In the genomic region with DNA sequence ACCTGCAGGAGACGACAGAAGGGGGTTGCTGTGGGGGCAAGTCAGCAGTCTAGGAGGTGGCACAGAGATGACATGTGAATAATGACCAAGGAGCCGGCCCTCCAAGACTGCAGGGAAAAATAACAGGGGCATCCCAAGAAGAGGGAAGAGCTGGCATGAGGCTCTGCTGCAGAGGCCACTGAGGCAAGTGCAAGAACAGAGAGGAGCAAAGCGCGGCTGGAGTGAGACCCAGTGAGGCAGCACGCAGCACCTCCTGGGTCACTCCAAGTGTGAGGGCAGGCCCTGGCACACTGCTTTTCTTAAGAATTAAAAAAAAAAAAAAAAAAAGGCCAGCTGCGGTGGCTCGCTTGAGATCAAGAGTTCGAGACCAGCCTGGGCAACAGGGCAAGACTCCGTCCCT, we compare ENCODE assay signal across 10 cellular contexts.
DNase-seq lines count a peak whose midpoint lies in the region; ATAC-seq and TF ChIP-seq lines count a peak whose summit lies in the region.
"Had no signal": no experiment of that assay in that cellular context is flagged by ENCODE, and none has a peak within 500 bp of the region (broad histone marks: within the 10 kb centered on the region; RNA-seq: fewer than 3 reads in every experiment).

No MANE protein-coding gene starts in this region.

- H3K4me1 Mint-ChIP-seq in T-cell, result peaks cover 82 to 95% (median 90%) of the 10 kb centered on the region in 3 donors
- H3K4me1 Mint-ChIP-seq in stimulated activated memory B cell treated with anti-CD40 and anti-IgM and Interleukin-4, amounts not matched to agents 10 μg/mL and 1 μg/mL and 100 μg/mL, for 72 hours, result peaks cover 84% of the 10 kb centered on the region

- peaks cover 5% of the 10 kb centered on the region for H3K36me3 Mint-ChIP-seq in T-cell
- H3K36me3 Mint-ChIP-seq in stimulated activated memory B cell treated with anti-CD40 and anti-IgM and Interleukin-4, amounts not matched to agents 10 μg/mL and 1 μg/mL and 100 μg/mL, for 72 hours, result peaks cover 9% of the 10 kb centered on the region

- H3F3A ChIP-seq in DOHH2 (ENCODE audit: control insufficient read depth, insufficient read depth), result peaks cover 17% of the 10 kb centered on the region

- peak overlapping the region; percentile 88 to 98 for H3K27ac Mint-ChIP-seq in T-cell
- H3K27ac Mint-ChIP-seq in stimulated activated memory B cell treated with anti-CD40 and anti-IgM and Interleukin-4, amounts not matched to agents 10 μg/mL and 1 μg/mL and 100 μg/mL, for 72 hours, result peak overlapping the region; percentile 95

- H3K4me1 ChIP-seq in DOHH2 (ENCODE audit: control insufficient read depth, low read length), result peaks cover 63% of the 10 kb centered on the region
- H3K4me1 ChIP-seq in esophagus squamous epithelium, result peaks cover 44 to 95% (median 60%) of the 10 kb centered on the region in 3 donors

- POLR2A ChIA-PET in T-cell (lab: Charles Lee), result no interaction called here

- peaks cover 75% of the 10 kb centered on the region for H3K79me2 ChIP-seq in DOHH2 (ENCODE audit: control insufficient read depth, low read length)

- DNase-seq in T-cell, result peak in 1 of 34 experiments; percentile 9
- no peak for DNase-seq in esophagus squamous epithelium (lab: John Stamatoyannopoulos, UW)
- no peak for DNase-seq in mucosa of gallbladder (ENCODE audit: low spot score)
- no peak for DNase-seq in occipital lobe (lab: John Stamatoyannopoulos, UW)
- no peak for DNase-seq in NCI-H1417 (lab: John Stamatoyannopoulos, UW)
- DNase-seq: MV-4-11, NCI-H69 had no signal

- H3K36me3 ChIP-seq in DOHH2 (ENCODE audit: control insufficient read depth, low read length) (no peaks in the 10 kb centered on the region), esophagus squamous epithelium (peaks cover 0 to 29% (median 5%) of the 10 kb centered on the region in 3 donors)

- H3K27me3 Mint-ChIP-seq in T-cell, result no peaks in the 10 kb centered on the region
- no peaks in the 10 kb centered on the region for H3K27me3 Mint-ChIP-seq in stimulated activated memory B cell treated with anti-CD40 and anti-IgM and Interleukin-4, amounts not matched to agents 10 μg/mL and 1 μg/mL and 100 μg/mL, for 72 hours

- H4K20me1 ChIP-seq in DOHH2 (ENCODE audit: control insufficient read depth, insufficient read depth, low read depth, low read length), result peaks cover 11% of the 10 kb centered on the region; the same call in 1 of the 2 replicates

- H3K27ac ChIP-seq in DOHH2 (ENCODE audit: low read depth, low read length) (peak overlapping the region; percentile 88), esophagus squamous epithelium (peak overlapping the region in 3 of 4 donors; percentile 70 to 89 (median 85))

- H3K27me3 ChIP-seq in DOHH2 (ENCODE audit: control insufficient read depth, low read length) (no peaks in the 10 kb centered on the region), esophagus squamous epithelium (no peaks in the 10 kb centered on the region)

- ATAC-seq in T-cell (replicated peaks in 1 of 4) (no peak), HG03565 (IDR thresholded peaks at IDR 0.05; ENCODE audit: unreplicated experiment) (no peak)
- ATAC-seq in stimulated activated memory B cell treated with anti-CD40 and anti-IgM and Interleukin-4, amounts not matched to agents 10 μg/mL and 1 μg/mL and 100 μg/mL, for 72 hours, result no peak

- H3K4me2 ChIP-seq in DOHH2 (ENCODE audit: low read length), result peak overlapping the region; percentile 87

- TF ChIP-seq POLR2A in esophagus squamous epithelium (IDR thresholded peaks at IDR 0.05), result no peak

- 79 to 85% methylated on average over 9 of the region's 9 CpGs for WGBS in esophagus squamous epithelium, 2 donors

- peak overlapping the region; percentile 62 for H3K4me3 ChIP-seq in DOHH2 (ENCODE audit: low read length)
- H3K4me3 ChIP-seq in esophagus squamous epithelium, result no peak overlapping the region

- no peaks in the 10 kb centered on the region for H3K9me3 Mint-ChIP-seq in T-cell
- no peaks in the 10 kb centered on the region for H3K9me3 Mint-ChIP-seq in stimulated activated memory B cell treated with anti-CD40 and anti-IgM and Interleukin-4, amounts not matched to agents 10 μg/mL and 1 μg/mL and 100 μg/mL, for 72 hours

- H3K9me2 ChIP-seq in DOHH2 (replicated peaks; ENCODE audit: control insufficient read depth, low read length), result no peaks in the 10 kb centered on the region

- CTCF ChIA-PET in T-cell (lab: Charles Lee), result interaction anchor here (0.6 to 0.9 kb wide), 5 partner anchors 13 to 270 kb away, joined by 3 to 6 read pairs (median 3); no protein-coding TSS in a partner anchor

- TF ChIP-seq CTCF in DOHH2 (IDR thresholded peaks at IDR 0.05; ENCODE audit: low read depth, low read length, poor library complexity, severe bottlenecking) (no peak), esophagus squamous epithelium (IDR thresholded peaks at IDR 0.05) (no peak)

- intact Hi-C loops in esophagus squamous epithelium (cut with DNase I), result loop anchor here (10.0 kb wide), 2 partner anchors 93 to 193 kb away; a partner anchor contains a TSS

- peak overlapping the region; percentile 74 to 87 (median 86) for H3K4me3 Mint-ChIP-seq in T-cell
- H3K4me3 Mint-ChIP-seq in stimulated activated memory B cell treated with anti-CD40 and anti-IgM and Interleukin-4, amounts not matched to agents 10 μg/mL and 1 μg/mL and 100 μg/mL, for 72 hours, result peak overlapping the region; percentile 78

- no peaks in the 10 kb centered on the region for H3K9me3 ChIP-seq in DOHH2 (ENCODE audit: control insufficient read depth, insufficient read depth, low read length)
- no peaks in the 10 kb centered on the region for H3K9me3 ChIP-seq in esophagus squamous epithelium
